ENCODE assay signal across 8 cellular contexts in genomic region chr22:39040538-39041296, GRCh38. TPM values are rescaled to one million over a fixed set of nuclear protein-coding genes. Genes with fewer than 3 reads are reported as not detected.
DNase-seq lines count a peak whose midpoint lies in the region; ATAC-seq and TF ChIP-seq lines count a peak whose summit lies in the region.
"Not testable (repeated sequence)": the region's sequence is repeated elsewhere in the genome, so short reads cannot be mapped to it uniquely, and the experiment has no call there.

Gene APOBEC3F, plus strand, starts transcription at chr22:39040864. Its CDS starts 97 bp downstream, at chr22:39040961.

- peak within 1 kb of the TSS; percentile 97 for H3K4ac ChIP-seq in mesendoderm (ENCODE audit: low read depth, low read length)

- not testable (repeated sequence) for H2AK5ac ChIP-seq in mesendoderm (ENCODE audit: low read length)

- ATAC-seq in CD8-positive, alpha-beta T cell: peak; percentile 92
- ATAC-seq in GM19455 (IDR thresholded peaks at IDR 0.05; ENCODE audit: unreplicated experiment) (peak; percentile 88), HG03432 (IDR thresholded peaks at IDR 0.05; ENCODE audit: unreplicated experiment) (peak; percentile 92)

- not testable (repeated sequence) for H3K9me3 ChIP-seq in CD8-positive, alpha-beta T cell (ENCODE audit: low read length)

- DNase-seq in CD8-positive, alpha-beta T cell: peak; percentile 39 to 76 (median 65)
- DNase-seq in RPMI7951 (ENCODE audit: low read depth) (peak; percentile 75), epithelial cell of esophagus (ENCODE audit: low read depth) (peak; percentile 33), mesendoderm (peak; percentile 92)
- DNase-seq in activated T-cell treated with anti-CD3 and anti-CD28 coated beads, Interleukin-2, amount 50 U/mL, for 1 hour: peak; percentile 67
- peak; percentile 27 to 46 (median 36) for DNase-seq in stimulated activated CD4-positive, alpha-beta T cell treated with anti-CD3 and anti-CD28 coated beads, TNF-alpha, amount 100 ng/mL, for 48 hours (ENCODE audit: low read depth in 3 of 3)

- not testable (repeated sequence) for H4K5ac ChIP-seq in mesendoderm (ENCODE audit: low read length)

- H3K4me2 ChIP-seq in mesendoderm (ENCODE audit: low read length): peak within 1 kb of the TSS; percentile 58

- intact Hi-C loops in CD8-positive, alpha-beta T cell (cut with DNase I, micrococcal nuclease): loop anchor here in 1 of 2 experiments (5.0 kb wide), 2 partner anchors 33 to 47 kb away; no protein-coding TSS in a partner anchor

- WGBS in mesendoderm (ENCODE audit: extremely low coverage, insufficient coverage, low lambda C conversion rate): no CpG with 5 or more reads among the region's 21 CpGs

- H2BK15ac ChIP-seq in mesendoderm (replicated peaks; ENCODE audit: low read depth): peak within 1 kb of the TSS; percentile 86

- not testable (repeated sequence) for H3K36me3 ChIP-seq in CD8-positive, alpha-beta T cell (ENCODE audit: insufficient read depth, low read length); mesendoderm (ENCODE audit: control insufficient read depth, insufficient read depth, low read length)

- H3K27ac Mint-ChIP-seq in CD8-positive, alpha-beta T cell: peak within 1 kb of the TSS; percentile 93

- not testable (repeated sequence) for H3K9me3 Mint-ChIP-seq in CD8-positive, alpha-beta T cell

- not testable (repeated sequence) for TF ChIP-seq CTCF in CD8-positive, alpha-beta T cell (IDR thresholded peaks at IDR 0.05); epithelial cell of esophagus (IDR thresholded peaks at IDR 0.05; ENCODE audit: insufficient read depth, low read depth, low read length, missing control alignments)

- not testable (repeated sequence) for H3K27me3 ChIP-seq in CD8-positive, alpha-beta T cell (ENCODE audit: insufficient read depth, low read length); mesendoderm (ENCODE audit: insufficient read depth, low read length, poor library complexity)

- not testable (repeated sequence) for H4K8ac ChIP-seq in mesendoderm (ENCODE audit: low read depth, low read length)

- POLR2A ChIA-PET in CD8-positive, alpha-beta T cell (lab: Charles Lee): not testable (repeated sequence)

- H3K4me1 ChIP-seq in CD8-positive, alpha-beta T cell (ENCODE audit: insufficient read depth, low read length): peaks cover 18% of the 10 kb centered on the region
- H3K4me1 ChIP-seq in mesendoderm (ENCODE audit: control insufficient read depth, low read depth, low read length): not testable (repeated sequence)

- CTCF ChIA-PET in CD8-positive, alpha-beta T cell (lab: Charles Lee): interaction anchor here (0.7 kb wide), 1 partner anchor 171 kb away, joined by 3 read pairs; no protein-coding TSS in a partner anchor

- not testable (repeated sequence) for H3K23ac ChIP-seq in mesendoderm (ENCODE audit: low read length)

- peak within 1 kb of the TSS; percentile 49 for H2BK120ac ChIP-seq in mesendoderm (ENCODE audit: low read depth, low read length)

- H3K4me3 Mint-ChIP-seq in CD8-positive, alpha-beta T cell: peak within 1 kb of the TSS; percentile 86

- peak within 1 kb of the TSS; percentile 91 for H2BK5ac ChIP-seq in mesendoderm (ENCODE audit: low read length)

- peak within 1 kb of the TSS; percentile 52 for H3K4me3 ChIP-seq in CD8-positive, alpha-beta T cell (ENCODE audit: low read depth, low read length)
- peak within 1 kb of the TSS; percentile 46 for H3K4me3 ChIP-seq in epithelial cell of esophagus (ENCODE audit: low read length)
- peak within 1 kb of the TSS; percentile 61 for H3K4me3 ChIP-seq in mesendoderm (ENCODE audit: low read length)

- H3K4me1 Mint-ChIP-seq in CD8-positive, alpha-beta T cell (ENCODE audit: low read depth): peaks cover 50% of the 10 kb centered on the region

- H3K18ac ChIP-seq in mesendoderm (ENCODE audit: low read length): peak within 1 kb of the TSS; percentile 100

- H3K27ac ChIP-seq in CD8-positive, alpha-beta T cell (ENCODE audit: low read depth, low read length): peak within 1 kb of the TSS; percentile 42
- peak within 1 kb of the TSS; percentile 76 for H3K27ac ChIP-seq in mesendoderm (ENCODE audit: low read depth, low read length)

- H3K36me3 Mint-ChIP-seq in CD8-positive, alpha-beta T cell: peaks cover 20% of the 10 kb centered on the region

- not testable (repeated sequence) for H3K79me1 ChIP-seq in mesendoderm (ENCODE audit: low read length)

- not testable (repeated sequence) for H3K27me3 Mint-ChIP-seq in CD8-positive, alpha-beta T cell (ENCODE audit: low read depth)

- not testable (repeated sequence) for H3K79me2 ChIP-seq in mesendoderm (ENCODE audit: control insufficient read depth, insufficient read depth, low read length)

- H3K9ac ChIP-seq in mesendoderm (ENCODE audit: low read length): peak within 1 kb of the TSS; percentile 83

- peak within 1 kb of the TSS; percentile 94 for H3K56ac ChIP-seq in mesendoderm (ENCODE audit: low read length)

RNA-seq across cellular contexts. Expression of gene APOBEC3F, which starts in this region (rescaled TPM):
- 1 to 10 TPM; 6.7 to 8.3 TPM for total RNA-seq in CD8-positive, alpha-beta T cell
- total RNA-seq in RPMI7951 (2014; rRNA removed; shearing (Covaris generic)): 7.9 and 8.9 TPM in 2 replicates
- 4.0 TPM for polyA plus RNA-seq in mesendoderm (2013, experiment 1 of 2)
- 3.4 TPM for polyA plus RNA-seq in mesendoderm (2013, experiment 2 of 2)

Comparison
In these comparisons a context has a peak if more than half of its experiments do, and no peak if none do; other contexts are left out.
1. Peak in every context shown above with its lines: DNase-seq, ATAC-seq, H3K4me3 ChIP-seq and H3K27ac ChIP-seq.
2. DNase-seq: peak in every context shown above with its lines; median percentile 92 in mesendoderm; 75 in RPMI7951; 67 in activated T-cell treated with anti-CD3 and anti-CD28 coated beads, Interleukin-2, amount 50 U/mL, for 1 hour; 65 in CD8-positive, alpha-beta T cell; 36 in stimulated activated CD4-positive, alpha-beta T cell treated with anti-CD3 and anti-CD28 coated beads, TNF-alpha, amount 100 ng/mL, for 48 hours; 33 in epithelial cell of esophagus.